Comparison of ENCODE assay signal across 8 cellular contexts in the genomic region with DNA sequence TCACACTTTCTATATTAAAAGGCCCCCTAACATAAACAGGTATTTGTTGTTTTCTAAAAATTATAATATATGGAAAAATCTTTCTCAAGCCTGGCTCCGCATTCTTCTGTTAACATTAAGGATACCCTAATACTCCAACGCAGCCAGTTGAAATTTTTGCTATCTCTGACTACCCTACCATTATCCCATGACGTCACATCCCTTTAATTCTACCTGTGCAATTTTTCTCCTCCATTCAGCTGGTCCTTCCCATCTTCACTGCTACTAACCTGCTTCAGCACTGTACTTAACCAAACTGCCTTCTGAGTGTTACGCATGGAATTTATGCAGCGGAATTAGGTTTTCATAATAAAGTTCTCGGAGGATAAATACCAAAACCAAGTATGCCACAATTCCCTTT. TPM values are rescaled to one million over a fixed set of nuclear protein-coding genes. Genes with fewer than 3 reads are reported as not detected.
DNase-seq lines count a peak whose midpoint lies in the region; ATAC-seq and TF ChIP-seq lines count a peak whose summit lies in the region.

No MANE protein-coding gene starts in this region.

- peak overlapping the region; percentile 99 for H3K4me3 Mint-ChIP-seq in T-helper 2 cell treated with Interferon-gamma antibody and Interleukin-4, amounts not matched to agents 5 μg/mL and 100 μg/mL, for 36 hours
- peak overlapping the region; percentile 97 for H3K4me3 Mint-ChIP-seq in activated CD8-positive, alpha-beta T cell treated with anti-CD3 and anti-CD28 coated beads for 36 hours

- no peak for TF ChIP-seq CTCF in activated CD8-positive, alpha-beta T cell treated with anti-CD3 and anti-CD28 coated beads for 36 hours (IDR thresholded peaks at IDR 0.05)

- intact Hi-C loops in activated CD8-positive, alpha-beta T cell treated with anti-CD3 and anti-CD28 coated beads for 36 hours (cut with micrococcal nuclease) = loop anchor here (10.0 kb wide), 2 partner anchors 105 to 1085 kb away; partner anchors contain the start of gene FOXO1

- H3K4me3 ChIP-seq in iPS-20b (ENCODE audit: low read length) = peak overlapping the region; percentile 100
- H3K4me3 ChIP-seq in stomach smooth muscle (ENCODE audit: low read length in 2 of 2) = peak overlapping the region; percentile 99 to 100

- H3K27me3 ChIP-seq in iPS-20b (ENCODE audit: insufficient read depth, low read length) (no peaks in the 10 kb centered on the region), stomach smooth muscle (ENCODE audit: control insufficient read depth in 1 of 2, insufficient read depth in 2 of 2, low read length in 2 of 2) (no peaks in the 10 kb centered on the region)

- H3K36me3 ChIP-seq in iPS-20b (ENCODE audit: insufficient read depth, low read depth, low read length) = peaks cover 12% of the 10 kb centered on the region
- no peaks in the 10 kb centered on the region for H3K36me3 ChIP-seq in stomach smooth muscle (ENCODE audit: control insufficient read depth in 2 of 2, insufficient read depth in 2 of 2, low read length in 2 of 2)

- H3K9me3 ChIP-seq in iPS-20b (ENCODE audit: insufficient read depth, low read depth, low read length) = no peaks in the 10 kb centered on the region
- H3K9me3 ChIP-seq in stomach smooth muscle (ENCODE audit: control insufficient read depth in 2 of 2, low read length in 2 of 2) = no peaks in the 10 kb centered on the region

- peaks cover 26% of the 10 kb centered on the region for H3K4me1 Mint-ChIP-seq in T-helper 2 cell treated with Interferon-gamma antibody and Interleukin-4, amounts not matched to agents 5 μg/mL and 100 μg/mL, for 36 hours (ENCODE audit: low read depth)
- peaks cover 42% of the 10 kb centered on the region for H3K4me1 Mint-ChIP-seq in activated CD8-positive, alpha-beta T cell treated with anti-CD3 and anti-CD28 coated beads for 36 hours (ENCODE audit: low read depth)

- POLR2A ChIA-PET in activated CD8-positive, alpha-beta T cell treated with anti-CD3 and anti-CD28 coated beads for 36 hours (lab: Charles Lee) = interaction anchor here (0.7 to 1.3 kb wide), 3 partner anchors 9 to 1148 kb away, joined by 3 read pairs; no protein-coding TSS in a partner anchor

- DNase-seq in T-helper 2 cell treated with Interferon-gamma antibody and Interleukin-4, amounts not matched to agents 5 μg/mL and 100 μg/mL, for 36 hours (ENCODE audit: low spot score) = no peak
- DNase-seq in T-helper 2 cell = no peak
- DNase-seq in activated CD8-positive, alpha-beta T cell treated with anti-CD3 and anti-CD28 coated beads for 36 hours = no peak
- DNase-seq in stimulated activated naive CD4-positive, alpha-beta T cell treated with Interleukin-2 at 50 U/mL for 16 hours (lab: John Stamatoyannopoulos, UW) = no peak
- no peak for DNase-seq in RKO (ENCODE audit: low spot score)

- CTCF ChIA-PET in activated CD8-positive, alpha-beta T cell treated with anti-CD3 and anti-CD28 coated beads for 36 hours (lab: Charles Lee) = interaction anchor here (1.2 kb wide), 1 partner anchor 11 kb away, joined by 3 read pairs; no protein-coding TSS in a partner anchor

- no peaks in the 10 kb centered on the region for H3K9me3 Mint-ChIP-seq in T-helper 2 cell treated with Interferon-gamma antibody and Interleukin-4, amounts not matched to agents 5 μg/mL and 100 μg/mL, for 36 hours
- H3K9me3 Mint-ChIP-seq in activated CD8-positive, alpha-beta T cell treated with anti-CD3 and anti-CD28 coated beads for 36 hours = no peaks in the 10 kb centered on the region

- H3K9ac ChIP-seq in iPS-20b (ENCODE audit: low read depth, low read length) = peak overlapping the region; percentile 99; the same call in 1 of the 2 replicates
- peak overlapping the region in 1 of 2 donors; percentile 98 for H3K9ac ChIP-seq in stomach smooth muscle (ENCODE audit: low read length in 2 of 2)

- H3K27ac ChIP-seq in iPS-20b (ENCODE audit: low read length) (no peak overlapping the region), stomach smooth muscle (ENCODE audit: low read length) (no peak overlapping the region)

- H3K27ac Mint-ChIP-seq in T-helper 2 cell treated with Interferon-gamma antibody and Interleukin-4, amounts not matched to agents 5 μg/mL and 100 μg/mL, for 36 hours = peak overlapping the region; percentile 97
- peak overlapping the region; percentile 94 for H3K27ac Mint-ChIP-seq in activated CD8-positive, alpha-beta T cell treated with anti-CD3 and anti-CD28 coated beads for 36 hours

- peaks cover 10% of the 10 kb centered on the region for H3K36me3 Mint-ChIP-seq in T-helper 2 cell treated with Interferon-gamma antibody and Interleukin-4, amounts not matched to agents 5 μg/mL and 100 μg/mL, for 36 hours (ENCODE audit: low read depth)
- H3K36me3 Mint-ChIP-seq in activated CD8-positive, alpha-beta T cell treated with anti-CD3 and anti-CD28 coated beads for 36 hours (ENCODE audit: low read depth) = peaks cover 21% of the 10 kb centered on the region

- peaks cover 5% of the 10 kb centered on the region; the same call in 1 of the 2 replicates for H3K4me1 ChIP-seq in iPS-20b (ENCODE audit: insufficient read depth, low read length)
- H3K4me1 ChIP-seq in stomach smooth muscle (ENCODE audit: control insufficient read depth, insufficient read depth, low read length) = no peaks in the 10 kb centered on the region

- H3K27me3 Mint-ChIP-seq in T-helper 2 cell treated with Interferon-gamma antibody and Interleukin-4, amounts not matched to agents 5 μg/mL and 100 μg/mL, for 36 hours (ENCODE audit: low read depth) = no peaks in the 10 kb centered on the region
- no peaks in the 10 kb centered on the region for H3K27me3 Mint-ChIP-seq in activated CD8-positive, alpha-beta T cell treated with anti-CD3 and anti-CD28 coated beads for 36 hours

- no peak for ATAC-seq in activated CD8-positive, alpha-beta T cell treated with anti-CD3 and anti-CD28 coated beads for 36 hours
- ATAC-seq in HG03432 (IDR thresholded peaks at IDR 0.05; ENCODE audit: unreplicated experiment) = no peak

RNA-seq across cellular contexts. Expression of gene MRPS31, which starts 1.0 kb away (rescaled TPM):
- total RNA-seq in activated CD8-positive, alpha-beta T cell treated with anti-CD3 and anti-CD28 coated beads for 36 hours = 10 to 100 TPM; 41.0 to 44.7 TPM

RNA-seq across cellular contexts. Expression of gene SLC25A15, which starts 19.4 kb away (rescaled TPM):
- total RNA-seq in activated CD8-positive, alpha-beta T cell treated with anti-CD3 and anti-CD28 coated beads for 36 hours = 10 to 100 TPM; 23.2 to 24.6 TPM
